Comparison of ENCODE assay signal across 24 cellular contexts in genomic region chr17:80445152-80446110, GRCh38. TPM values are rescaled to one million over a fixed set of nuclear protein-coding genes. Genes with fewer than 3 reads are reported as not detected.
DNase-seq lines count a peak whose midpoint lies in the region; ATAC-seq, FAIRE-seq and TF ChIP-seq lines count a peak whose summit lies in the region.
"Had no signal": no experiment of that assay in that cellular context is flagged by ENCODE, and none has a peak within 500 bp of the region (broad histone marks: within the 10 kb centered on the region; RNA-seq: fewer than 3 reads in every experiment).

No MANE protein-coding gene starts in this region.

- no peak overlapping the region for H2BK20ac ChIP-seq in H1 (ENCODE audit: low read length)

- peak overlapping the region; percentile 57 for H3K4ac ChIP-seq in H1 (replicated peaks; ENCODE audit: insufficient read length, low read depth, low read length)

- H4K91ac ChIP-seq in H1 (replicated peaks; ENCODE audit: insufficient read length, low read length), result no peak overlapping the region

- H3K27ac ChIP-seq in A549, result no peak overlapping the region
- no peak overlapping the region for H3K27ac ChIP-seq in HEK293 (ENCODE audit: extremely low read depth, low read depth, low read length)
- H3K27ac ChIP-seq in H1 (ENCODE audit: low read depth, low read length), result no peak overlapping the region
- H3K27ac ChIP-seq: Peyer's patch, skin epidermis had no signal

- no peak overlapping the region for H4K5ac ChIP-seq in H1 (ENCODE audit: insufficient read length, low read depth, low read length)

- H2AK5ac ChIP-seq in H1 (ENCODE audit: low read depth, low read length), result no peak overlapping the region

- H3K4me1 ChIP-seq in A549 (peaks cover 6% of the 10 kb centered on the region; the same call in 1 of the 3 replicates), HEK293 (ENCODE audit: control insufficient read depth, insufficient read depth, low read length) (peaks cover 5% of the 10 kb centered on the region; the same call in 1 of the 2 replicates), H1 (replicated peaks in 1 of 4; ENCODE audit: control insufficient read depth in 3 of 4, insufficient read depth in 4 of 4, low read length in 3 of 4) (peaks cover 3 to 11% (median 8%) of the 10 kb centered on the region in 4 experiments; a peak in 6 of 7 replicates)

- no peak for FAIRE-seq in A549 (lab: Jason Lieb, UNC)
- FAIRE-seq in H1 (lab: Jason Lieb, UNC), result no peak
- FAIRE-seq: keratinocyte had no signal

- H3K79me2 ChIP-seq in H1 (ENCODE audit: control insufficient read depth in 1 of 2, insufficient read depth in 2 of 2, low read length in 2 of 2), result no peaks in the 10 kb centered on the region

- TF ChIP-seq POLR2A in A549 (IDR thresholded peaks at IDR 0.05; ENCODE audit: low read length) (no peak), H1 (IDR thresholded peaks at IDR 0.05; ENCODE audit: control extremely low read depth in 1 of 2, low read depth in 2 of 2, low read length in 2 of 2) (no peak)

- H3K56ac ChIP-seq in H1 (replicated peaks; ENCODE audit: insufficient read length, low read depth, low read length), result no peak overlapping the region

- no peaks in the 10 kb centered on the region for H4K20me1 ChIP-seq in H1 (replicated peaks in 1 of 2; ENCODE audit: control insufficient read depth in 1 of 2, insufficient read depth in 2 of 2, low read length in 2 of 2)

- H3K79me1 ChIP-seq in H1 (ENCODE audit: low read depth, low read length), result no peaks in the 10 kb centered on the region

- H2BK5ac ChIP-seq in H1 (ENCODE audit: low read depth, low read length), result no peak overlapping the region

- no peak overlapping the region for H2AFZ ChIP-seq in H1 (ENCODE audit: low read length)

- TF ChIP-seq EP300 in A549 (IDR thresholded peaks at IDR 0.05), result no peak
- no peak for TF ChIP-seq EP300 in H1 (IDR thresholded peaks at IDR 0.05; ENCODE audit: borderline replicate concordance in 1 of 2, low read depth in 2 of 2, low read length in 2 of 2)

- H3K4me2 ChIP-seq in A549 (no peak overlapping the region), H1 (ENCODE audit: insufficient read depth in 1 of 2, low read depth in 2 of 2, low read length in 2 of 2) (no peak overlapping the region)

- no peak overlapping the region for H2BK120ac ChIP-seq in H1 (replicated peaks; ENCODE audit: low read depth, low read length)

- H3K9me3 ChIP-seq in A549 (no peaks in the 10 kb centered on the region), HEK293 (ENCODE audit: control insufficient read depth, insufficient read depth, low read depth, low read length) (no peaks in the 10 kb centered on the region), H1 (ENCODE audit: insufficient read depth in 2 of 2, low read depth in 1 of 2, low read length in 1 of 2) (no peaks in the 10 kb centered on the region)
- H3K9me3 ChIP-seq: Peyer's patch had no signal

- H3K36me3 ChIP-seq in HEK293 (ENCODE audit: control insufficient read depth in 2 of 2, insufficient read depth in 1 of 2, low read length in 2 of 2), result no peaks in the 10 kb centered on the region
- H3K36me3 ChIP-seq in H1 (ENCODE audit: control insufficient read depth in 2 of 4, insufficient read depth in 4 of 4, low read length in 3 of 4), result no peaks in the 10 kb centered on the region
- H3K36me3 ChIP-seq: Peyer's patch had no signal

- H3K9ac ChIP-seq in H1 (replicated peaks in 1 of 4; ENCODE audit: extremely low read depth in 1 of 4, low read depth in 3 of 4, low read length in 3 of 4), result no peak overlapping the region

- H3K4me3 ChIP-seq in A549, result no peak overlapping the region
- H3K4me3 ChIP-seq in HEK293 (ENCODE audit: low read depth, low read length), result no peak overlapping the region
- H3K4me3 ChIP-seq in H1 (ENCODE audit: extremely low read depth in 1 of 4, insufficient read depth in 2 of 4, low read depth in 3 of 4, low read length in 4 of 4), result no peak overlapping the region
- H3K4me3 ChIP-seq: Peyer's patch, skin epidermis had no signal

- no peak for DNase-seq in A549 (ENCODE audit: low read depth in 1 of 2, low spot score in 1 of 2)
- DNase-seq in NCI-H69 (lab: John Stamatoyannopoulos, UW), result peak; percentile 74
- DNase-seq in H1 (ENCODE audit: low read depth in 1 of 2, low spot score in 2 of 2), result no peak
- DNase-seq in NCI-H2196 (lab: John Stamatoyannopoulos, UW; ENCODE audit: unreplicated experiment), result no peak
- DNase-seq in middle frontal gyrus (ENCODE audit: extremely low spot score, low spot score), result no peak
- DNase-seq: activated CD4-positive, alpha-beta memory T cell treated with anti-CD3 and anti-CD28 coated beads for 36 hours; activated CD8-positive, alpha-beta memory T cell treated with anti-CD3 and anti-CD28 coated beads, Interleukin-2, amount 50 U/mL, for 4 hours; activated naive CD4-positive, alpha-beta T cell treated with anti-CD3 and anti-CD28 coated beads for 36 hours; DND-41; effector CD4-positive, alpha-beta T cell; naive thymus-derived CD4-positive, alpha-beta T cell; NCI-H1048; NCI-H1930; NK-92 treated with Interleukin-12 subunit alpha and Interleukin-12 subunit beta, amount 100 ng/mL, for 24 hours; Peyer's patch; stimulated activated CD8-positive, alpha-beta memory T cell treated with anti-CD3 and anti-CD28 coated beads, Interleukin-4, amount 100 ng/mL, for 48 hours; T-helper 1 cell; trophoblast cell had no signal

- no peaks in the 10 kb centered on the region for H3K23me2 ChIP-seq in H1 (ENCODE audit: low read depth, low read length)

- H3K23ac ChIP-seq in H1 (ENCODE audit: insufficient read length), result no peak overlapping the region

- 0 out of 2 replicates have a peak overlapping the region, but pooled peaks have one; percentile 65 for H2BK15ac ChIP-seq in H1 (ENCODE audit: low read length)

- H2BK12ac ChIP-seq in H1 (ENCODE audit: low read depth, low read length), result no peak overlapping the region

- WGBS in A549 (ENCODE audit: missing lambda C conversion rate), result 48% methylated on average over 13 of the region's 33 CpGs
- 76% methylated on average over 27 of the region's 33 CpGs; no CpG with 5 or more reads in 1 of the 2 experiments for WGBS in H1 (ENCODE audit: extremely low coverage in 1 of 2, insufficient coverage in 1 of 2, insufficient read length in 1 of 2, insufficient replicate concordance in 2 of 2, low coverage in 1 of 2, low lambda C conversion rate in 2 of 2, missing lambda C conversion rate in 1 of 2), 2 experiments

- peak; percentile 2 to 20; a peak in 3 of 6 replicates for ATAC-seq in A549
- ATAC-seq in HG02970 (IDR thresholded peaks at IDR 0.05; ENCODE audit: low FRiP score, unreplicated experiment), result no peak
- no peak for ATAC-seq in GM18907 (IDR thresholded peaks at IDR 0.05; ENCODE audit: unreplicated experiment)
- ATAC-seq: activated CD4-positive, CD25-positive, alpha-beta regulatory T cell treated with anti-CD3 and anti-CD28 coated beads, Interleukin-2, amount 50 U/mL, for 24 hours; naive thymus-derived CD4-positive, alpha-beta T cell had no signal

- TF ChIP-seq RAD21 in A549 (conservative IDR thresholded peaks at IDR 0.05 in 1 of 2, IDR thresholded peaks at IDR 0.05 in 1 of 2), result no peak
- no peak for TF ChIP-seq RAD21 in H1 (IDR thresholded peaks at IDR 0.05 in 1 of 2, conservative IDR thresholded peaks at IDR 0.05 in 1 of 2; ENCODE audit: low read depth in 2 of 2, low read length in 2 of 2)

- TF ChIP-seq CTCF in A549 (IDR thresholded peaks at IDR 0.05) (no peak), HEK293 (tag by site-specific recombination; IDR thresholded peaks at IDR 0.05) (no peak), H1 (IDR thresholded peaks at IDR 0.05; ENCODE audit: control extremely low read depth in 1 of 3, insufficient read depth in 1 of 3, low read depth in 1 of 3, low read length in 3 of 3) (no peak)

- no peak overlapping the region for H3K14ac ChIP-seq in H1 (ENCODE audit: insufficient read length)

- CTCF ChIA-PET in A549 (lab: Yijun Ruan, JAX) (interaction anchor here (0.6 to 1.4 kb wide), 5 partner anchors 9 to 536 kb away, joined by 3 to 5 read pairs (median 4); no protein-coding TSS in a partner anchor), HEK293 (lab: Yijun Ruan, JAX) (interaction anchor here (0.6 to 2.9 kb wide), 2 partner anchors 17 to 18 kb away, joined by 3 to 11 read pairs; no protein-coding TSS in a partner anchor), H1 (lab: Charles Lee; ENCODE audit: partially characterized antibody) (interaction anchor here (1.0 to 1.3 kb wide), 2 partner anchors 184 to 656 kb away, joined by 3 read pairs; no protein-coding TSS in a partner anchor)

- peak overlapping the region; percentile 20; the same call in 1 of the 2 replicates for H4K8ac ChIP-seq in H1 (ENCODE audit: extremely low read depth, insufficient read depth, low read length)

- POLR2A ChIA-PET in A549 (lab: Yijun Ruan, JAX), result interaction anchor here (1.8 kb wide), 1 partner anchor 9 kb away, joined by 10 read pairs; no protein-coding TSS in a partner anchor
- POLR2A ChIA-PET in HEK293 (lab: Yijun Ruan, JAX), result interaction anchor here (0.6 kb wide), 2 partner anchors 100 to 1439 kb away, joined by 3 read pairs; no protein-coding TSS in a partner anchor
- POLR2A ChIA-PET in H1 (lab: Charles Lee; ENCODE audit: partially characterized antibody), result interaction anchor here (0.9 to 5.8 kb wide), 5 partner anchors 8 to 57 kb away, joined by 3 to 35 read pairs (median 3); no protein-coding TSS in a partner anchor

- H3K27me3 ChIP-seq in H1 (replicated peaks in 1 of 4; ENCODE audit: control insufficient read depth in 3 of 4, extremely low read depth in 1 of 4, insufficient read depth in 3 of 4, low read length in 3 of 4), result peaks cover 0 to 7% (median 0%) of the 10 kb centered on the region in 4 experiments; a peak in 3 of 7 replicates
- H3K27me3 ChIP-seq: Peyer's patch had no signal

- no peak overlapping the region for H3K18ac ChIP-seq in H1 (ENCODE audit: extremely low read depth, low read length)

RNA-seq across cellular contexts. Expression of gene ENDOV, which starts 30.5 kb away (rescaled TPM):
- polyA plus RNA-seq in A549 (2011; rRNA removed) (33.2 and 37.2 TPM in 2 replicates), A549 (2017; fragmentation: RNase III; extraction: RNeasy Plus Mini Kit Qiagen cat#74134 plus additional on column Dnase treatment) (39.1 to 43.8 TPM (median 42.6 TPM) in 3 replicates), H1 (2011; rRNA removed) (13.3 and 19.4 TPM in 2 replicates)
- polyA plus RNA-seq in A549 (2012; cell fraction: cytosol; rRNA removed), result 46.1 and 52.4 TPM in 2 replicates
- polyA plus RNA-seq in A549 (2012; cell fraction: nucleus; rRNA removed), result 75.2 and 75.4 TPM in 2 replicates
- polyA minus RNA-seq in A549 (2011; rRNA and poly(A)+ RNA removed), result 39.3 and 41.7 TPM in 2 replicates
- total RNA-seq in H1 (2021; fragmentation: NEBNext Ultra II Directional; extraction: Animal tissue kit (Norgen Biotek cat#: 25700)), result 10.5 and 10.6 TPM in 2 replicates
- 17.2 TPM for polyA plus RNA-seq in H1 (2011; cell fraction: cytosol; rRNA removed)
- 39.0 TPM for polyA plus RNA-seq in H1 (2011; cell fraction: nucleus; rRNA removed)
- polyA plus RNA-seq in H1 (2012, experiment 1 of 2), result 12.9 to 17.5 TPM (median 15.4 TPM) in 4 replicates
- 12.5 TPM for polyA plus RNA-seq in H1 (2012, experiment 2 of 2)
- polyA plus RNA-seq in H1 (2013, experiment 1 of 2), result 10.3 TPM
- 8.8 TPM for polyA plus RNA-seq in H1 (2013, experiment 2 of 2)
- polyA minus RNA-seq in H1 (2011; rRNA and poly(A)+ RNA removed), result 9.3 and 10.1 TPM in 2 replicates
- polyA minus RNA-seq in H1 (2011; cell fraction: cytosol; rRNA and poly(A)+ RNA removed), result 9.8 TPM
- polyA minus RNA-seq in H1 (2011; cell fraction: nucleus; rRNA and poly(A)+ RNA removed), result 13.9 TPM

RNA-seq across cellular contexts. Expression of gene NPTX1, which starts 31.0 kb away (rescaled TPM):
- 43.6 and 43.9 TPM in 2 replicates for polyA plus RNA-seq in A549 (2011; rRNA removed)
- polyA plus RNA-seq in A549 (2012; cell fraction: cytosol; rRNA removed), result 77.7 and 130 TPM in 2 replicates
- polyA plus RNA-seq in A549 (2012; cell fraction: nucleus; rRNA removed), result 180 and 184 TPM in 2 replicates
- 84.8 to 109 TPM (median 104 TPM) in 3 replicates for polyA plus RNA-seq in A549 (2017; fragmentation: RNase III; extraction: RNeasy Plus Mini Kit Qiagen cat#74134 plus additional on column Dnase treatment)
- 54.9 and 66.2 TPM in 2 replicates for polyA minus RNA-seq in A549 (2011; rRNA and poly(A)+ RNA removed)
- 12.0 and 14.8 TPM in 2 replicates for total RNA-seq in H1 (2021; fragmentation: NEBNext Ultra II Directional; extraction: Animal tissue kit (Norgen Biotek cat#: 25700))
- polyA plus RNA-seq in H1 (2011; rRNA removed), result 17.9 and 35.0 TPM in 2 replicates
- polyA plus RNA-seq in H1 (2011; cell fraction: cytosol; rRNA removed), result 23.1 TPM
- polyA plus RNA-seq in H1 (2011; cell fraction: nucleus; rRNA removed), result 54.8 TPM
- 10.6 to 21.0 TPM (median 15.1 TPM) in 4 replicates for polyA plus RNA-seq in H1 (2012, experiment 1 of 2)
- polyA plus RNA-seq in H1 (2012, experiment 2 of 2), result 7.3 TPM
- polyA plus RNA-seq in H1 (2013, experiment 1 of 2), result 3.9 TPM
- polyA plus RNA-seq in H1 (2013, experiment 2 of 2), result 3.1 TPM
- 12.1 and 20.6 TPM in 2 replicates for polyA minus RNA-seq in H1 (2011; rRNA and poly(A)+ RNA removed)
- 21.1 TPM for polyA minus RNA-seq in H1 (2011; cell fraction: cytosol; rRNA and poly(A)+ RNA removed)
- polyA minus RNA-seq in H1 (2011; cell fraction: nucleus; rRNA and poly(A)+ RNA removed), result 22.5 TPM
- polyA plus RNA-seq: naive thymus-derived CD4-positive, alpha-beta T cell had no signal

Comparison
In these comparisons a context has a peak if more than half of its experiments do, and no peak if none do; other contexts are left out.
1. ATAC-seq: peak in A549 (2 of 2); none in HG02970 (single experiment) and GM18907 (single experiment).